Comparison of ENCODE assay signal across 32 cellular contexts in the genomic region with DNA sequence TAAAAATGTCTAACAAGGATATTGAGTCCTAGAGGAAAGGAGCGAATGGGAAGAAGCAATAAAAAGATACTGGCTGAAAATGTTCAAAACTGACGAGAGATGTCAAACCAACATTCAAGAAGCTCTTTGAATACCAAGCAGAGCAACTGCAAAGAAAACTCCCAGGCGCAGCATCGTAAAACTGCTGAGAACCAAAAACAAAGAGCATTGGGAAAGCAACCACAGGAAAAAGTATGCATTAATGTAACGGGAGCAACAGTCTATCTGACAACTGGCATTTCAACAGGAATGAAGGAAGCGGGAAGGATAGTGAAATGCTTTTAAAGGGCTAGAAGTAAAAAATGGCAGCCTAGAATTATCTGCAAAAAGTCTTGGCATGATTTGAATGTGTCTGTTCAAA.
"Had no signal": no experiment of that assay in that cellular context is flagged by ENCODE, and none has a peak within 500 bp of the region (broad histone marks: within the 10 kb centered on the region; RNA-seq: fewer than 3 reads in every experiment).

No MANE protein-coding gene starts in this region.

- H3K27me3 ChIP-seq: body of pancreas, breast epithelium, Peyer's patch had no signal

- H3K27ac Mint-ChIP-seq: activated B cell treated with CpG ODN at 0.5 μM for 24 hours; activated CD8-positive, alpha-beta T cell treated with anti-CD3 and anti-CD28 coated beads for 36 hours; activated naive CD4-positive, alpha-beta T cell treated with anti-CD3 and anti-CD28 coated beads for 36 hours; activated naive CD4-positive, alpha-beta T cell treated with anti-CD3 and anti-CD28 coated beads, Interleukin-2, amount 50 U/mL, for 72 hours; activated T-helper 1 cell treated with anti-CD3 and anti-CD28 coated beads, Interleukin-12 subunit alpha, Interleukin-12 subunit beta, Interleukin-2, Interleukin-4 antibody, amounts not matched to agents 30 ng/mL and 10 ng/mL and 1 ng/mL, durations not matched to agents 14 hours and 24 hours and 36 hours had no signal

- H3K4me1 ChIP-seq: breast epithelium, Peyer's patch had no signal

- H3K4me3 Mint-ChIP-seq: activated B cell treated with CpG ODN at 0.5 μM for 24 hours; activated CD8-positive, alpha-beta T cell treated with anti-CD3 and anti-CD28 coated beads for 36 hours; activated naive CD4-positive, alpha-beta T cell treated with anti-CD3 and anti-CD28 coated beads for 36 hours; activated T-cell treated with anti-CD3 and anti-CD28 coated beads, Interleukin-2, amount 50 U/mL, for 4 hours; activated T-helper 1 cell treated with anti-CD3 and anti-CD28 coated beads, Interleukin-12 subunit alpha, Interleukin-12 subunit beta, Interleukin-2, Interleukin-4 antibody, amounts not matched to agents 30 ng/mL and 10 ng/mL and 1 ng/mL, durations not matched to agents 14 hours and 24 hours and 36 hours had no signal

- H3K27ac ChIP-seq: body of pancreas, breast epithelium, KMS-11, Peyer's patch, VCaP had no signal

- H3K9me3 Mint-ChIP-seq: activated B cell treated with CpG ODN at 0.5 μM for 24 hours; activated CD8-positive, alpha-beta T cell treated with anti-CD3 and anti-CD28 coated beads for 36 hours; activated naive CD4-positive, alpha-beta T cell treated with anti-CD3 and anti-CD28 coated beads for 36 hours; activated T-cell treated with anti-CD3 and anti-CD28 coated beads, Interleukin-2, amount 50 U/mL, for 4 hours; activated T-helper 1 cell treated with anti-CD3 and anti-CD28 coated beads, Interleukin-12 subunit alpha, Interleukin-12 subunit beta, Interleukin-2, Interleukin-4 antibody, amounts not matched to agents 30 ng/mL and 10 ng/mL and 1 ng/mL, durations not matched to agents 14 hours and 24 hours and 36 hours had no signal

- H3K4me2 ChIP-seq: KMS-11 had no signal

- H3K9ac ChIP-seq: KMS-11 had no signal

- H3K27me3 Mint-ChIP-seq: activated B cell treated with CpG ODN at 0.5 μM for 24 hours; activated CD8-positive, alpha-beta T cell treated with anti-CD3 and anti-CD28 coated beads for 36 hours had no signal

- H3K9me3 ChIP-seq: body of pancreas, breast epithelium, Peyer's patch had no signal

- ATAC-seq: activated CD8-positive, alpha-beta T cell treated with anti-CD3 and anti-CD28 coated beads for 36 hours; activated naive CD4-positive, alpha-beta T cell treated with anti-CD3 and anti-CD28 coated beads, Interleukin-2, amount 50 U/mL, for 72 hours; activated T-cell treated with anti-CD3 and anti-CD28 coated beads, Interleukin-2, amount 50 U/mL, for 4 hours; body of pancreas; PC-3 had no signal

- H3K4me1 Mint-ChIP-seq: activated B cell treated with CpG ODN at 0.5 μM for 24 hours had no signal

- DNase-seq: activated B cell treated with CpG ODN at 0.5 μM for 24 hours; activated CD4-positive, alpha-beta T cell treated with anti-CD3 and anti-CD28 coated beads for 4 hours; activated CD4-positive, alpha-beta T cell treated with anti-CD3 and anti-CD28 coated beads, Interleukin-2, amount 50 U/mL, for 1 hour; activated CD4-positive, CD25-positive, alpha-beta regulatory T cell treated with anti-CD3 and anti-CD28 coated beads, Interleukin-2, amount 50 U/mL, for 72 hours; activated CD8-positive, alpha-beta T cell treated with anti-CD3 and anti-CD28 coated beads for 36 hours; activated gamma-delta T cell treated with Interleukin-2 at 50 U/mL for 16 hours; activated naive CD4-positive, alpha-beta T cell treated with anti-CD3 and anti-CD28 coated beads for 36 hours; activated T-cell treated with anti-CD3 and anti-CD28 coated beads, Interleukin-2, amount 50 U/mL, for 4 hours; body of pancreas; caudate nucleus; cerebellar nuclear complex; MV-4-11; NCI-H1092; NCI-H1436 treated with DMSO at 0.1 percent for 48 hours; NCI-H1694 treated with DMSO at 0.1 percent for 48 hours; NCI-H2029; NCI-H345; NCI-H524 treated with DMSO at 0.1 percent for 48 hours; NK-92 treated with Interleukin-12 subunit alpha and Interleukin-12 subunit beta, amount 100 ng/mL, for 24 hours; PC-3; Peyer's patch; RPMI8226; SIG-M5; SW 1271; T-helper 1 cell; T-helper 2 cell; T-helper 9 cell had no signal

- H3K4me3 ChIP-seq: body of pancreas, breast epithelium, Peyer's patch had no signal

- H3K36me3 ChIP-seq: breast epithelium, Peyer's patch had no signal
